ENCODE assay signal across 19 cellular contexts in the genomic region with DNA sequence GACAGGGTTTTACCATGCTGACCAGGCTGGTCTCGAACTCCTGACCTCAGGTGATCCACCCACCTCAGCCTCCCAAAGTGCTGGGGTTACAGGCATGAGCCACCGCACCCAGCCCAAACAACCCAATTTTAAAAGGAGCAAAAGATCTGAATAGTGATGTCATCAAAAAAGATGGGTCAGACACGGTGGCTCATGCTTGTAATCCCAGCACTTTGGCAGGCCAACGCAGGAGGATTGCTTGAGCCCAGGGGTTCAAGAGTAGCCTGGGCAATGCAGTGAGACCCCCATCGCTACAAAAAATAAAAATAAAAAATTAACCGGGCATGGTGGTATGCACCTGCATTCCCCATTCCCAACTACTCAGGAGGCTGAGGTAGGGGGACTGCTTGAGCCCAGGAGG.
"Had no signal": no experiment of that assay in that cellular context is flagged by ENCODE, and none has a peak within 500 bp of the region (broad histone marks: within the 10 kb centered on the region; RNA-seq: fewer than 3 reads in every experiment).

No MANE protein-coding gene starts in this region.

- H3K27ac ChIP-seq: colonic mucosa, heart left ventricle, parathyroid adenoma, skin epidermis, testis had no signal

- H3K9me3 ChIP-seq: colonic mucosa, heart left ventricle, sigmoid colon, testis, tibial nerve had no signal

- H3K27me3 ChIP-seq: colonic mucosa, heart left ventricle, sigmoid colon, testis, tibial nerve had no signal

- H3K27me3 Mint-ChIP-seq: stimulated activated naive B cell treated with anti-CD40 and anti-IgM and Interleukin-4, amounts not matched to agents 10 μg/mL and 1 μg/mL and 100 μg/mL, for 72 hours had no signal

- ATAC-seq: heart left ventricle; left colon; left ventricle myocardium superior; naive thymus-derived CD4-positive, alpha-beta T cell; stimulated activated naive B cell treated with anti-CD40 and anti-IgM and Interleukin-4, amounts not matched to agents 10 μg/mL and 1 μg/mL and 100 μg/mL, for 72 hours; stimulated activated naive CD8-positive, alpha-beta T cell treated with anti-CD3 and anti-CD28 coated beads, Interleukin-15, amount 100 ng/mL, for 72 hours had no signal

- H2AFZ ChIP-seq: parathyroid adenoma had no signal

- H3K9ac ChIP-seq: parathyroid adenoma had no signal

- H3K4me3 Mint-ChIP-seq: naive thymus-derived CD4-positive, alpha-beta T cell; nephron progenitor cell; stimulated activated naive B cell treated with anti-CD40 and anti-IgM and Interleukin-4, amounts not matched to agents 10 μg/mL and 1 μg/mL and 100 μg/mL, for 72 hours; stimulated activated naive CD8-positive, alpha-beta T cell treated with anti-CD3 and anti-CD28 coated beads, Interleukin-15, amount 100 ng/mL, for 72 hours had no signal

- H3K4me1 ChIP-seq: colonic mucosa, parathyroid adenoma had no signal

- DNase-seq: colonic mucosa; effector CD4-positive, alpha-beta T cell; foreskin melanocyte; heart left ventricle; hippocampal formation; left colon; left ventricle myocardium superior; naive thymus-derived CD4-positive, alpha-beta T cell; nephron progenitor cell; sigmoid colon; stimulated activated CD4-positive, alpha-beta T cell treated with anti-CD3 and anti-CD28 coated beads, Interleukin-2, amount 100 ng/mL, for 24 hours; stimulated activated CD4-positive, alpha-beta T cell treated with anti-CD3 and anti-CD28 coated beads, Interleukin-4, amount 100 ng/mL, for 4 hours; stimulated activated naive B cell treated with anti-CD40 and anti-IgM and Interleukin-4, amounts not matched to agents 10 μg/mL and 1 μg/mL and 100 μg/mL, for 72 hours; stimulated activated naive CD8-positive, alpha-beta T cell treated with anti-CD3 and anti-CD28 coated beads, Interleukin-15, amount 100 ng/mL, for 72 hours; testis had no signal

- H3K4me3 ChIP-seq: colonic mucosa, heart left ventricle, lung, sigmoid colon, skin epidermis, testis, tibial nerve had no signal

- H3K36me3 ChIP-seq: colonic mucosa, heart left ventricle, sigmoid colon, tibial nerve had no signal

- H3K27ac Mint-ChIP-seq: naive thymus-derived CD4-positive, alpha-beta T cell; nephron progenitor cell; stimulated activated naive B cell treated with anti-CD40 and anti-IgM and Interleukin-4, amounts not matched to agents 10 μg/mL and 1 μg/mL and 100 μg/mL, for 72 hours; stimulated activated naive CD8-positive, alpha-beta T cell treated with anti-CD3 and anti-CD28 coated beads, Interleukin-15, amount 100 ng/mL, for 72 hours had no signal

- H3K36me3 Mint-ChIP-seq: stimulated activated naive B cell treated with anti-CD40 and anti-IgM and Interleukin-4, amounts not matched to agents 10 μg/mL and 1 μg/mL and 100 μg/mL, for 72 hours had no signal

- H3K9me3 Mint-ChIP-seq: naive thymus-derived CD4-positive, alpha-beta T cell; nephron progenitor cell; stimulated activated naive B cell treated with anti-CD40 and anti-IgM and Interleukin-4, amounts not matched to agents 10 μg/mL and 1 μg/mL and 100 μg/mL, for 72 hours; stimulated activated naive CD8-positive, alpha-beta T cell treated with anti-CD3 and anti-CD28 coated beads, Interleukin-15, amount 100 ng/mL, for 72 hours had no signal
